In the genomic region with DNA sequence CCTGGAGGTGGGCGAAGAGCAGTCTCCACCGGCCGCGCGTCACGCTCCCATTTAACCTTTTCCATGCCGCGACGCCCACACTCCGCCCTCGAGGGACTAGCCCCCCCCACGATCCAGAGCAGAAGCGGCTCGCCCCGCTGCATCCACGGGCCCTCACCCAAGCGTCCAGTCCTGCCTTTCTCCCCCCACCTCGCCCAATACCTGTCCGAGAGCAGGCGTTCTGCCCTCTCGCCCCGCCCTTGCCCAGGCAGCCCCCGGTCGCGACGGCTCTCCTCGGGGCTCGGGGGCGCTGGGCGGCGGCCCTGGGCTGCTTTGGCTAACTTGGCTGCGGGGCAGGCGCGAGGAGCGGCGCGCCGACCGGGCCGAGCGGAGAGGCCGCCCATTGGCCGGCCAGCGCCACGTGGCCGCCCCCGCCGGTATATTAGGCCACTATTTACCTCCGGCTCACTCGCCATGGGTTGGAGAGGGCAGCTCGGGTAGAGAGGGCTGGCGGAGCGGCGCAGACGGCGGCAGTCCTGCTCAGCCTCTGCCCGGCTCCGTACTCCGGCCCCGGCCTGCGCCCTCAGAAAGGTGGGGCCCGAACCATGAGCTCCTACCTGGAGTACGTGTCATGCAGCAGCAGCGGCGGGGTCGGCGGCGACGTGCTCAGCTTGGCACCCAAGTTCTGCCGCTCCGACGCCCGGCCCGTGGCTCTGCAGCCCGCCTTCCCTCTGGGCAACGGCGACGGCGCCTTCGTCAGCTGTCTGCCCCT, we compare ENCODE assay signal across 8 cellular contexts. TPM values are rescaled to one million over a fixed set of nuclear protein-coding genes. Genes with fewer than 3 reads are reported as not detected.
A peak's percentile ranks its signal among the peaks of the same experiment; 100 is the strongest.
DNase-seq lines count a peak whose midpoint lies in the region; ATAC-seq and TF ChIP-seq lines count a peak whose summit lies in the region.

Gene HOXD1 (plus strand): TSS at position 451 of the 751 bp plus-strand sequence. CDS start 134 bp downstream, at position 585.

- no peaks in the 10 kb centered on the region for H3K9me3 Mint-ChIP-seq in activated T-cell treated with anti-CD3 and anti-CD28 coated beads, Interleukin-2, amount 50 U/mL, for 72 hours
- peaks cover 1% of the 10 kb centered on the region for H3K9me3 Mint-ChIP-seq in glutamatergic neuron (ENCODE audit: unreplicated experiment)

- 0 to 1% (median 1%) methylated on average over 35 to 80 of the region's 80 CpGs for WGBS in ovary, 3 donors

- H3K4me3 Mint-ChIP-seq in activated T-cell treated with anti-CD3 and anti-CD28 coated beads, Interleukin-2, amount 50 U/mL, for 72 hours: peak within 1 kb of the TSS; percentile 86 to 96
- peak within 1 kb of the TSS; percentile 77 for H3K4me3 Mint-ChIP-seq in glutamatergic neuron (ENCODE audit: unreplicated experiment)

- no peak for TF ChIP-seq POLR2A in ovary (IDR thresholded peaks at IDR 0.05)
- no peak for TF ChIP-seq POLR2A in GM18505 (IDR thresholded peaks at IDR 0.05; ENCODE audit: borderline replicate concordance, extremely low read depth, insufficient read depth, insufficient read length)

- peak within 1 kb of the TSS; percentile 71 for H3K4me3 ChIP-seq in ovary

- no peaks in the 10 kb centered on the region for H3K27me3 ChIP-seq in ovary

- H3K27ac Mint-ChIP-seq in activated T-cell treated with anti-CD3 and anti-CD28 coated beads, Interleukin-2, amount 50 U/mL, for 72 hours: no peak within 1 kb of the TSS
- no peak within 1 kb of the TSS for H3K27ac Mint-ChIP-seq in glutamatergic neuron (ENCODE audit: unreplicated experiment)

- H3K9me3 ChIP-seq in ovary: no peaks in the 10 kb centered on the region

- peaks cover 2% of the 10 kb centered on the region for H3K4me1 ChIP-seq in ovary (ENCODE audit: insufficient read depth)

- peaks cover 2 to 4% of the 10 kb centered on the region in 2 donors for H3K36me3 Mint-ChIP-seq in activated T-cell treated with anti-CD3 and anti-CD28 coated beads, Interleukin-2, amount 50 U/mL, for 72 hours (ENCODE audit: insufficient read depth in 2 of 2)
- H3K36me3 Mint-ChIP-seq in glutamatergic neuron (ENCODE audit: unreplicated experiment): peaks cover 7% of the 10 kb centered on the region

- peak; percentile 48 for DNase-seq in NCI-H1436 (lab: John Stamatoyannopoulos, UW)
- DNase-seq in NCI-H1436 treated with DMSO at 0.1 percent for 48 hours (lab: John Stamatoyannopoulos, UW): no peak
- DNase-seq in LoVo (ENCODE audit: low spot score): peak; percentile 81
- no peak for DNase-seq in activated T-cell treated with anti-CD3 and anti-CD28 coated beads, Interleukin-2, amount 50 U/mL, for 72 hours
- DNase-seq in glutamatergic neuron: peak; percentile 39
- peak in 4 of 5 donors; percentile 33 to 68 (median 54) for DNase-seq in ovary

- no peaks in the 10 kb centered on the region for H3K36me3 ChIP-seq in ovary

- no peak for TF ChIP-seq EP300 in ovary (IDR thresholded peaks at IDR 0.05)

- H3K4me1 Mint-ChIP-seq in activated T-cell treated with anti-CD3 and anti-CD28 coated beads, Interleukin-2, amount 50 U/mL, for 72 hours (ENCODE audit: low read depth): peaks cover 18% of the 10 kb centered on the region
- no peaks in the 10 kb centered on the region for H3K4me1 Mint-ChIP-seq in glutamatergic neuron (ENCODE audit: low read depth, unreplicated experiment)

- H3K27me3 Mint-ChIP-seq in activated T-cell treated with anti-CD3 and anti-CD28 coated beads, Interleukin-2, amount 50 U/mL, for 72 hours (ENCODE audit: low read depth): peaks cover 72% of the 10 kb centered on the region
- H3K27me3 Mint-ChIP-seq in glutamatergic neuron (ENCODE audit: unreplicated experiment): peaks cover 17% of the 10 kb centered on the region

- TF ChIP-seq CTCF in glutamatergic neuron (IDR thresholded peaks at IDR 0.05; ENCODE audit: partially characterized antibody, unreplicated experiment) (no peak), ovary (IDR thresholded peaks at IDR 0.05) (no peak)

- intact Hi-C loops in ovary (cut with DNase I): no loop called here

- no peak within 1 kb of the TSS for H3K27ac ChIP-seq in ovary

- ATAC-seq in activated T-cell treated with anti-CD3 and anti-CD28 coated beads, Interleukin-2, amount 50 U/mL, for 72 hours (replicated peaks in 1 of 2): peak; percentile 63 to 64
- no peak for ATAC-seq in HG03135 (IDR thresholded peaks at IDR 0.05; ENCODE audit: unreplicated experiment)
- ATAC-seq in GM18505 (IDR thresholded peaks at IDR 0.05; ENCODE audit: unreplicated experiment): no peak

RNA-seq across cellular contexts. Expression of gene HOXD1, which starts in this region (rescaled TPM):
- total RNA-seq in activated T-cell treated with anti-CD3 and anti-CD28 coated beads, Interleukin-2, amount 50 U/mL, for 72 hours: not detected
- total RNA-seq in glutamatergic neuron (ENCODE audit: unreplicated experiment) (not detected), ovary (1 to 10 TPM in 1 of 7 donors, under 1 TPM in 6; 0.23 to 5.3 (median 0.52) TPM)
- under 1 TPM; 0.58 to 0.76 TPM for polyA plus RNA-seq in ovary

Comparison
In these comparisons a context has a peak if more than half of its experiments do, and no peak if none do; other contexts are left out.
1. DNase-seq: peak in NCI-H1436 (single experiment), LoVo (single experiment) and ovary (4 of 5); none in NCI-H1436 treated with DMSO at 0.1 percent for 48 hours (single experiment) and activated T-cell treated with anti-CD3 and anti-CD28 coated beads, Interleukin-2, amount 50 U/mL, for 72 hours (0 of 2).
2. Peak in ATAC-seq in activated T-cell treated with anti-CD3 and anti-CD28 coated beads, Interleukin-2, amount 50 U/mL, for 72 hours; RNA of the gene not detected or under 1 TPM.
3. Peak in DNase-seq in glutamatergic neuron; RNA of the gene not detected or under 1 TPM.